ENCODE assay signal across 21 cellular contexts in the genomic region with DNA sequence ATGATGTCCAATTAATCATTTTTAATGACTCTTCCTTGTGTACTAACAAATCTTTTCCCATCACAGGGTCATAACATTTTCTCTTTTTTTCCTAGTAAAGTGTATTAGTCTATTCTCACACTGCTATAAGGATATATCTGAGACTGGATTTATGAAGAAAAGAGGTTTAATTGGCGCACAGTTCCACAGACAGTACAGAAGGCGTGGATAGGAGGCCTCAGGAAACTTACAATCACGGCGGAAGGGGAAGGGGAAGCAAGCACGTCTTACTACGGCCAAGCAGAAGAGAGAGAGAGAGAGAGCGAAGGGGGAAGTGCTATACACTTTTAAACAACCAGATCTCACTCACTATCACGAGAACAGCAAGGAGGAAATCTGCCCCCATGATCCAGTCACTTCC.
"Had no signal": no experiment of that assay in that cellular context is flagged by ENCODE, and none has a peak within 500 bp of the region (broad histone marks: within the 10 kb centered on the region; RNA-seq: fewer than 3 reads in every experiment).

No MANE protein-coding gene starts in this region.

- H3K9ac ChIP-seq: SK-N-SH had no signal

- H3K27ac ChIP-seq: breast epithelium, RWPE1, SJCRH30, WERI-Rb-1 had no signal

- H3K4me2 ChIP-seq: SK-N-SH had no signal

- H3K4me1 Mint-ChIP-seq: activated naive CD4-positive, alpha-beta T cell treated with anti-CD3 and anti-CD28 coated beads, Interleukin-2, amount 50 U/mL, for 24 hours had no signal

- H3K9me3 Mint-ChIP-seq: activated naive CD4-positive, alpha-beta T cell treated with anti-CD3 and anti-CD28 coated beads, Interleukin-2, amount 50 U/mL, for 24 hours had no signal

- H3K27me3 ChIP-seq: breast epithelium, SJCRH30 had no signal

- H3K4me3 Mint-ChIP-seq: activated CD8-positive, alpha-beta T cell treated with anti-CD3 and anti-CD28 coated beads, Interleukin-2, amount 10 ng/mL, durations not matched to agents 7 days and 5 days; activated naive CD4-positive, alpha-beta T cell treated with anti-CD3 and anti-CD28 coated beads, Interleukin-2, amount 50 U/mL, for 24 hours had no signal

- H3K36me3 Mint-ChIP-seq: activated naive CD4-positive, alpha-beta T cell treated with anti-CD3 and anti-CD28 coated beads, Interleukin-2, amount 50 U/mL, for 24 hours had no signal

- DNase-seq: activated CD4-positive, alpha-beta T cell treated with anti-CD3 and anti-CD28 coated beads for 4 hours; activated CD8-positive, alpha-beta memory T cell treated with anti-CD3 and anti-CD28 coated beads, Interleukin-2, amount 50 U/mL, for 48 hours; activated CD8-positive, alpha-beta T cell treated with anti-CD3 and anti-CD28 coated beads, Interleukin-2, amount 10 ng/mL, durations not matched to agents 7 days and 5 days; activated naive CD4-positive, alpha-beta T cell; activated T-cell treated with anti-CD3 and anti-CD28 coated beads, Interleukin-2, amount 50 U/mL, for 1 hour; aorta; caudate nucleus; KG1; NCI-H1105 treated with DMSO at 0.1 percent for 48 hours; NCI-H146; NCI-H187 treated with DMSO at 0.1 percent for 48 hours; NCI-H510A treated with DMSO at 0.1 percent for 48 hours; NCI-H69; Right ventricle myocardium superior; SJCRH30; SK-N-SH; T-helper 1 cell; WERI-Rb-1 had no signal

- H3K36me3 ChIP-seq: breast epithelium, SJCRH30, WERI-Rb-1 had no signal

- H3K9me3 ChIP-seq: breast epithelium, SJCRH30, SK-N-SH had no signal

- H3K4me3 ChIP-seq: breast epithelium, SJCRH30 had no signal

- H3K27ac Mint-ChIP-seq: activated CD8-positive, alpha-beta T cell treated with anti-CD3 and anti-CD28 coated beads, Interleukin-2, amount 10 ng/mL, durations not matched to agents 7 days and 5 days; activated naive CD4-positive, alpha-beta T cell treated with anti-CD3 and anti-CD28 coated beads, Interleukin-2, amount 50 U/mL, for 24 hours had no signal

- H3K4me1 ChIP-seq: breast epithelium had no signal
